ENCODE assay signal across 20 cellular contexts in genomic region chr4:29578329-29578728, GRCh38.
"Had no signal": no experiment of that assay in that cellular context is flagged by ENCODE, and none has a peak within 500 bp of the region (broad histone marks: within the 10 kb centered on the region; RNA-seq: fewer than 3 reads in every experiment).

No MANE protein-coding gene starts in this region.

- H3K4me2 ChIP-seq: KMS-11 had no signal

- H3K4me3 ChIP-seq: SK-N-MC had no signal

- DNase-seq: activated CD4-positive, alpha-beta memory T cell treated with anti-CD3 and anti-CD28 coated beads, Interleukin-2, amount 10 ng/mL, durations not matched to agents 7 days and 5 days; activated CD4-positive, alpha-beta T cell treated with anti-CD3 and anti-CD28 coated beads for 36 hours; activated CD4-positive, alpha-beta T cell treated with anti-CD3 and anti-CD28 coated beads, Interleukin-2, amount 50 U/mL, for 1 hour; activated gamma-delta T cell; activated naive CD4-positive, alpha-beta T cell treated with anti-CD3 and anti-CD28 coated beads for 36 hours; activated T-cell treated with anti-CD3 and anti-CD28 coated beads for 4 hours; activated T-cell treated with anti-CD3 and anti-CD28 coated beads, Interleukin-2, amount 50 U/mL, for 48 hours; amygdala; cortex of kidney; NCI-H1092 treated with DMSO at 0.1 percent for 48 hours; NCI-H1417 treated with DMSO at 0.1 percent for 48 hours; NCI-H187; NCI-H2107; NCI-H524 treated with DMSO at 0.1 percent for 48 hours; PC-3; T-cell; T-helper 2 cell; WERI-Rb-1 had no signal

- H3K36me3 ChIP-seq: WERI-Rb-1 had no signal

- H3K27ac ChIP-seq: KMS-11, SK-N-MC, WERI-Rb-1 had no signal

- H3K9ac ChIP-seq: KMS-11 had no signal
